ENCODE assay signal across 14 cellular contexts in the genomic region with DNA sequence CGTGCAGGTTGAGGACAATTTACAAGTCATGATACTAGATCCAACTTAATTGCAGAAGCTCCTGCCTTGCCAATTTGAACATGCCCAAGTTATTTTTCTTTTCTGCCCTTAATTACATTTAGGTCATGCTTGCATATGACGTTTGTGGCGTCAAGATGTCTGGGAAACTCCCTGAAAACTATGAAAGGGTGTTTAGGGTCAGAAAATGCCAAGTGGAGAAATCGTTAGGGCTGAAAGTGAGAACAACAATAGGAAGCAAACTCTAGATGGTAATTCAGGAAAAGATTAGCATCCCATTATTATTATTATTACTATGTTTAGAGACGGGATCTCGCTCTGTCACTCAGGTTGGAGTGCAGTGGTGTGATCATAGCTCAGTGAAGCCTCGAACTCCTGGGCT. TPM values are rescaled to one million over a fixed set of nuclear protein-coding genes. Genes with fewer than 3 reads are reported as not detected.
A peak's percentile ranks its signal among the peaks of the same experiment; 100 is the strongest.
DNase-seq lines count a peak whose midpoint lies in the region; ATAC-seq and TF ChIP-seq lines count a peak whose summit lies in the region.
"Had no signal": no experiment of that assay in that cellular context is flagged by ENCODE, and none has a peak within 500 bp of the region (broad histone marks: within the 10 kb centered on the region; RNA-seq: fewer than 3 reads in every experiment).

No MANE protein-coding gene starts in this region.

- peaks cover 0 to 7% (median 4%) of the 10 kb centered on the region in 7 donors for H3K9me3 Mint-ChIP-seq in CD14-positive monocyte
- peaks cover 0 to 6% (median 0%) of the 10 kb centered on the region in 7 donors for H3K9me3 Mint-ChIP-seq in naive B cell
- peaks cover 15% of the 10 kb centered on the region for H3K9me3 Mint-ChIP-seq in nephron progenitor cell

- POLR2A ChIA-PET in HEK293T (lab: Yijun Ruan, JAX): no interaction called here

- intact Hi-C loops in CD14-positive monocyte (cut with micrococcal nuclease): no loop called here

- H3K27me3 Mint-ChIP-seq in CD14-positive monocyte (ENCODE audit: low read depth in 3 of 3) (peaks cover 0 to 2% (median 0%) of the 10 kb centered on the region in 3 donors), naive B cell (no peaks in the 10 kb centered on the region), nephron progenitor cell (ENCODE audit: low read depth, poor library complexity) (peaks cover 1% of the 10 kb centered on the region)

- CTCF ChIA-PET in HEK293T (lab: Yijun Ruan, JAX): interaction anchor here (0.7 kb wide), 1 partner anchor 11 kb away, joined by 3 read pairs; no protein-coding TSS in a partner anchor

- H3K4me3 Mint-ChIP-seq in CD14-positive monocyte (no peak overlapping the region), naive B cell (peak overlapping the region in 3 of 8 donors; percentile 1 to 42 (median 39)), nephron progenitor cell (no peak overlapping the region)
- H3K4me3 Mint-ChIP-seq: CD8-positive, alpha-beta T cell had no signal

- TF ChIP-seq CTCF in CD14-positive monocyte (IDR thresholded peaks at IDR 0.05) (no peak), nephron progenitor cell (IDR thresholded peaks at IDR 0.05) (no peak)

- H3K27ac Mint-ChIP-seq in CD14-positive monocyte (peak overlapping the region; percentile 56 to 93 (median 76)), naive B cell (peak overlapping the region in 5 of 6 donors; percentile 4 to 85 (median 34)), nephron progenitor cell (no peak overlapping the region)
- H3K27ac Mint-ChIP-seq: CD8-positive, alpha-beta T cell had no signal

- H3K4me1 Mint-ChIP-seq in CD14-positive monocyte: peaks cover 59% of the 10 kb centered on the region
- H3K4me1 Mint-ChIP-seq in naive B cell: peaks cover 25 to 36% (median 32%) of the 10 kb centered on the region in 3 donors
- no peaks in the 10 kb centered on the region for H3K4me1 Mint-ChIP-seq in nephron progenitor cell

- ATAC-seq in naive B cell (ENCODE audit: low read depth in 2 of 2): no peak
- no peak for ATAC-seq in HG03432 (IDR thresholded peaks at IDR 0.05; ENCODE audit: unreplicated experiment)

- DNase-seq in CD14-positive monocyte (ENCODE audit: low spot score): no peak
- no peak for DNase-seq in HEK293T (ENCODE audit: extremely low spot score)
- DNase-seq in SK-N-DZ (ENCODE audit: low spot score): peak; percentile 10
- DNase-seq in naive B cell: no peak
- no peak for DNase-seq in nephron progenitor cell
- no peak for DNase-seq in kidney tubule cell (ENCODE audit: low spot score)
- DNase-seq in activated CD4-positive, alpha-beta T cell treated with anti-CD3 and anti-CD28 coated beads for 1 hour: no peak
- DNase-seq: ACHN; CD8-positive, alpha-beta T cell; DMS 273 treated with DMSO at 0.1 percent for 48 hours; NCI-H146; NCI-H774; SHP77 treated with DMSO at 0.1 percent for 48 hours had no signal

- H3K36me3 Mint-ChIP-seq in CD14-positive monocyte (peaks cover 0 to 4% of the 10 kb centered on the region in 2 donors), naive B cell (peaks cover 0 to 24% of the 10 kb centered on the region in 2 donors), nephron progenitor cell (ENCODE audit: low read depth) (no peaks in the 10 kb centered on the region)
- H3K36me3 Mint-ChIP-seq: CD8-positive, alpha-beta T cell had no signal

TF ChIP-seq in HEK293T, 16 proteins besides CTCF, POLR2A, EP300 and RAD21:
- no peak for TF ChIP-seq NFRKB (IDR thresholded peaks at IDR 0.05)
- TF ChIP-seq ZNF384 (IDR thresholded peaks at IDR 0.05): peak; percentile 80; the same call in 1 of the 2 replicates

RNA-seq across cellular contexts. Expression of a gene that starts 38.2 kb away (rescaled TPM):
- polyA plus RNA-seq in CD14-positive monocyte (100 to 1,000 TPM; 170 to 626 TPM), naive B cell (ENCODE audit: low read depth in 6 of 6) (1,000 to 10,000 TPM in 3 of 6 donors, 100 to 1,000 TPM in 3; 826 to 1,431 (median 949) TPM)
- polyA plus RNA-seq in SK-N-DZ (2014; cell fraction: cytosol; rRNA removed): not detected in 2 replicates
- not detected in 2 replicates for polyA plus RNA-seq in SK-N-DZ (2014; cell fraction: nucleus; rRNA removed)
